ENCODE assay signal across 8 cellular contexts in the genomic region with DNA sequence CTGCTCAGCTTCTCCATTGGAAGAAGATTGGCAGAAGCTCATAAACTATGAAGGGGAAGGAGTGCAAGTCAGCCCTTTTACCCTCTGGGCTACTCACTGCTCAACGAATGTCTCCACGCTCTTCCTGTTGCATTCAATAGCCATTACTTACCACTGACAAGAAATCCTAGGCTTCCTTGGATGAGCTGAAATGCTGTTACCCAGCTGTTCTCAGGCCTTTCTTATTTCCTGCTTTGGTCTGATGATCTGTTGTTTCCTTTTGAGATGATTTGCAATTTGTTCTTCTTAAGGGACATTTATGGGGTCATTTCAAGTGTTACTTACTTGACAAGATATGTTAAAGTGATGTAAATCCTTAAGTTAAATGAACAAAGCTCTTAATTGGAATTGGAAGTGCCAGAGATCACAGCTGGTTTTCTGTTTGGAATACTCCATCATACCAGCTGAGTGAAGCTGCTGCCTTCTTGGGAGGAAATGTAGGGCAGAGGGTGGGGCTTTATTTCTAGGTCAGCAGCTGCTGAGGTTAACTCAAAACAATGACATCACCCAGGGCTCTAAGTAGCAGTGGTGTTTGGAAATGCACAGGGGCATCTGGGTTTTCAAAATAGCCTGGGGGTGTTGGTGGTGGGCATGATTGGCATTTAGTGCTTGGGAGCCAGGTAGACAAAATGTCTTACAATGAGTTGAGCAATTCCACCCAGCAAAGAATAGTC.
DNase-seq lines count a peak whose midpoint lies in the region; ATAC-seq, FAIRE-seq and TF ChIP-seq lines count a peak whose summit lies in the region.

No MANE protein-coding gene starts in this region.

- no peak overlapping the region for H3K27ac ChIP-seq in neural progenitor cell

- H3K4me1 Mint-ChIP-seq in neural progenitor cell = peaks cover 4% of the 10 kb centered on the region

- H4K20me1 ChIP-seq in neural progenitor cell (ENCODE audit: low read depth) = no peaks in the 10 kb centered on the region

- H3K9ac ChIP-seq in neural progenitor cell = no peak overlapping the region

- H3K9me3 ChIP-seq in neural progenitor cell (ENCODE audit: low read depth) = no peaks in the 10 kb centered on the region

- no peaks in the 10 kb centered on the region for H3K27me3 ChIP-seq in neural progenitor cell

- H3K36me3 Mint-ChIP-seq in neural progenitor cell = no peaks in the 10 kb centered on the region

- no peak for TF ChIP-seq CTCF in neural progenitor cell (IDR thresholded peaks at IDR 0.05)

- H3K9me3 Mint-ChIP-seq in neural progenitor cell = no peaks in the 10 kb centered on the region

- TF ChIP-seq POLR2A in H54 (IDR thresholded peaks at IDR 0.05; ENCODE audit: low read depth, low read length) = no peak

- peak; percentile 29 for DNase-seq in H54 (ENCODE audit: insufficient read length, low spot score)
- peak; percentile 21 to 27 for DNase-seq in activated CD4-positive, alpha-beta T cell treated with anti-CD3 and anti-CD28 coated beads, Interleukin-2, amount 50 U/mL, for 4 hours
- peak; percentile 64 for DNase-seq in fibroblast of peridontal ligament (ENCODE audit: extremely low read depth)
- no peak for DNase-seq in sciatic nerve (ENCODE audit: low spot score)
- no peak for DNase-seq in neural progenitor cell (ENCODE audit: low spot score)
- DNase-seq in NCI-H345 treated with DMSO at 0.1 percent for 48 hours (lab: John Stamatoyannopoulos, UW; ENCODE audit: unreplicated experiment) = no peak
- no peak for DNase-seq in pons (ENCODE audit: low spot score)

- peak; percentile 82 for ATAC-seq in sciatic nerve
- ATAC-seq in HG03175 (IDR thresholded peaks at IDR 0.05; ENCODE audit: unreplicated experiment) = no peak

- H3K27me3 Mint-ChIP-seq in neural progenitor cell (ENCODE audit: insufficient read depth, low read depth) = peaks cover 8% of the 10 kb centered on the region

- H2AFZ ChIP-seq in neural progenitor cell (replicated peaks) = no peak overlapping the region

- no peaks in the 10 kb centered on the region for H3K36me3 ChIP-seq in neural progenitor cell

- peak; percentile 55 for FAIRE-seq in H54 (lab: Jason Lieb, UNC)

- no peak overlapping the region for H3K4me3 Mint-ChIP-seq in neural progenitor cell

- H3K4me1 ChIP-seq in neural progenitor cell = no peaks in the 10 kb centered on the region

- no peaks in the 10 kb centered on the region for H3F3A ChIP-seq in neural progenitor cell (ENCODE audit: low read depth)

- intact Hi-C loops in sciatic nerve (cut with DNase I) = loop anchor here (5.0 to 10.0 kb wide), 2 partner anchors 205 to 303 kb away; partner anchors contain the start of gene PFKFB3

- H3K27ac Mint-ChIP-seq in neural progenitor cell = no peak overlapping the region

- no peak overlapping the region for H3K4me3 ChIP-seq in neural progenitor cell

- H3K79me2 ChIP-seq in neural progenitor cell (ENCODE audit: low read depth) = no peaks in the 10 kb centered on the region

- H3K4me2 ChIP-seq in neural progenitor cell = no peak overlapping the region

Comparison
In these comparisons a context has a peak if more than half of its experiments do, and no peak if none do; other contexts are left out.
1. DNase-seq: peak in H54 (single experiment), activated CD4-positive, alpha-beta T cell treated with anti-CD3 and anti-CD28 coated beads, Interleukin-2, amount 50 U/mL, for 4 hours (2 of 2) and fibroblast of peridontal ligament (single experiment); none in sciatic nerve (single experiment), neural progenitor cell (single experiment), NCI-H345 treated with DMSO at 0.1 percent for 48 hours (single experiment) and pons (single experiment).